ENCODE assay signal across 33 cellular contexts in the genomic region with DNA sequence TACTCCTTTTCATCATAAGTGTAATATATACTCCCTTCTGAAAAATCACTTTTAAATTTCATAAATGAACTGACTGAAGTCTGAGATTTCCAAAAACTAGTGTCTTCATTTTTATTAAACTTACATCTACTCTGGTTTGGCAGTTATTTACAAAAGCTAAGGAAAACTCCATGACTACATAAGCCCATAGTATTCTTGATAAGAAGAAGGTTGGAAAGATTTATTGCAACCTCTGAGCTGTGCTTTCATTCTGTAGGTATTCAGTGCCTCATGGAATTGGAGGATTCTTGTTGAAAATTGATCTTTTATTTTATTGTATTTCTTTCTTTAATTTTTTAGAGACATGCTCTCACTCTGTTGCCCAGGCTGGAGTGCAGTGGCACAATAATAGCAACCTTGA.
"Had no signal": no experiment of that assay in that cellular context is flagged by ENCODE, and none has a peak within 500 bp of the region (broad histone marks: within the 10 kb centered on the region; RNA-seq: fewer than 3 reads in every experiment).

No MANE protein-coding gene starts in this region.

- H3K27me3 Mint-ChIP-seq: activated CD4-positive, alpha-beta memory T cell treated with anti-CD3 and anti-CD28 coated beads for 36 hours; activated CD4-positive, alpha-beta T cell treated with anti-CD3 and anti-CD28 coated beads for 36 hours; activated CD4-positive, alpha-beta T cell treated with anti-CD3 and anti-CD28 coated beads, Interleukin-2, amount 10 ng/mL, durations not matched to agents 24 days and 14 days; activated CD8-positive, alpha-beta memory T cell treated with anti-CD3 and anti-CD28 coated beads, Interleukin-2, amount 10 ng/mL, durations not matched to agents 7 days and 5 days; activated naive CD8-positive, alpha-beta T cell treated with anti-CD3 and anti-CD28 coated beads, Interleukin-2, amount 10 ng/mL, durations not matched to agents 7 days and 5 days; dendritic cell treated with granulocyte-macrophage colony-stimulating factor and Interleukin-4, amounts not matched to agents 40 ng/mL and 50 ng/mL, for 4 days had no signal

- H3K4me3 Mint-ChIP-seq: activated CD4-positive, alpha-beta memory T cell treated with anti-CD3 and anti-CD28 coated beads for 36 hours; activated CD4-positive, alpha-beta T cell treated with anti-CD3 and anti-CD28 coated beads for 36 hours; activated CD4-positive, alpha-beta T cell treated with anti-CD3 and anti-CD28 coated beads, Interleukin-2, amount 10 ng/mL, durations not matched to agents 24 days and 14 days; activated CD8-positive, alpha-beta memory T cell treated with anti-CD3 and anti-CD28 coated beads, Interleukin-2, amount 10 ng/mL, durations not matched to agents 7 days and 5 days; activated CD8-positive, alpha-beta T cell treated with anti-CD3 and anti-CD28 coated beads, Interleukin-2, amount 10 ng/mL, durations not matched to agents 7 days and 5 days; activated naive CD4-positive, alpha-beta T cell treated with anti-CD3 and anti-CD28 coated beads for 36 hours; activated naive CD8-positive, alpha-beta T cell treated with anti-CD3 and anti-CD28 coated beads, Interleukin-2, amount 10 ng/mL, durations not matched to agents 7 days and 5 days; activated T-helper 1 cell treated with anti-CD3 and anti-CD28 coated beads, Interleukin-12 subunit alpha, Interleukin-12 subunit beta, Interleukin-2, Interleukin-4 antibody, amounts not matched to agents 30 ng/mL and 10 ng/mL and 1 ng/mL, durations not matched to agents 14 hours and 24 hours and 36 hours; central memory CD8-positive, alpha-beta T cell; dendritic cell treated with granulocyte-macrophage colony-stimulating factor and Interleukin-4, amounts not matched to agents 40 ng/mL and 50 ng/mL, for 4 days; endodermal cell had no signal

- H3K9me3 Mint-ChIP-seq: activated CD4-positive, alpha-beta memory T cell treated with anti-CD3 and anti-CD28 coated beads for 36 hours; activated CD4-positive, alpha-beta T cell treated with anti-CD3 and anti-CD28 coated beads, Interleukin-2, amount 10 ng/mL, durations not matched to agents 24 days and 14 days; activated naive CD4-positive, alpha-beta T cell treated with anti-CD3 and anti-CD28 coated beads for 36 hours; activated naive CD8-positive, alpha-beta T cell treated with anti-CD3 and anti-CD28 coated beads, Interleukin-2, amount 10 ng/mL, durations not matched to agents 7 days and 5 days; activated T-helper 1 cell treated with anti-CD3 and anti-CD28 coated beads, Interleukin-12 subunit alpha, Interleukin-12 subunit beta, Interleukin-2, Interleukin-4 antibody, amounts not matched to agents 30 ng/mL and 10 ng/mL and 1 ng/mL, durations not matched to agents 14 hours and 24 hours and 36 hours; activated T-helper 2 cell treated with anti-CD3 and anti-CD28 coated beads, Interferon-gamma antibody, Interleukin-2, Interleukin-4, amounts not matched to agents 10 μg/mL and 5 μg/mL and 100 μg/mL, durations not matched to agents 14 hours and 24 hours and 36 hours; central memory CD8-positive, alpha-beta T cell; dendritic cell treated with granulocyte-macrophage colony-stimulating factor and Interleukin-4, amounts not matched to agents 40 ng/mL and 50 ng/mL, for 4 days had no signal

- H3K36me3 ChIP-seq: brain microvascular endothelial cell, gastrocnemius medialis, heart left ventricle had no signal

- H3K27me3 ChIP-seq: brain microvascular endothelial cell, dorsolateral prefrontal cortex, esophagus muscularis mucosa, foreskin keratinocyte, gastrocnemius medialis, heart left ventricle had no signal

- H3K9me3 ChIP-seq: esophagus muscularis mucosa, gastrocnemius medialis, heart left ventricle had no signal

- FAIRE-seq: astrocyte, bronchial epithelial cell had no signal

- H3K4me1 ChIP-seq: foreskin keratinocyte had no signal

- DNase-seq: activated CD4-positive, alpha-beta memory T cell treated with anti-CD3 and anti-CD28 coated beads for 36 hours; activated CD4-positive, alpha-beta T cell treated with anti-CD3 and anti-CD28 coated beads for 36 hours; activated CD4-positive, alpha-beta T cell treated with anti-CD3 and anti-CD28 coated beads, Interleukin-2, amount 10 ng/mL, durations not matched to agents 24 days and 14 days; activated CD4-positive, CD25-positive, alpha-beta regulatory T cell; activated CD4-positive, CD25-positive, alpha-beta regulatory T cell treated with anti-CD3 and anti-CD28 coated beads, Interleukin-2, amount 50 U/mL, for 72 hours; activated CD8-positive, alpha-beta memory T cell treated with anti-CD3 and anti-CD28 coated beads, Interleukin-2, amount 10 ng/mL, durations not matched to agents 7 days and 5 days; activated CD8-positive, alpha-beta memory T cell treated with anti-CD3 and anti-CD28 coated beads, Interleukin-2, amount 50 U/mL, for 4 hours; activated CD8-positive, alpha-beta T cell treated with anti-CD3 and anti-CD28 coated beads, Interleukin-2, amount 10 ng/mL, durations not matched to agents 7 days and 5 days; activated effector memory CD4-positive, alpha-beta T cell treated with anti-CD3 and anti-CD28 coated beads, Interleukin-2, amount 50 U/mL, for 16 hours; activated naive CD4-positive, alpha-beta T cell treated with anti-CD3 and anti-CD28 coated beads for 36 hours; activated naive CD8-positive, alpha-beta T cell treated with anti-CD3 and anti-CD28 coated beads, Interleukin-2, amount 10 ng/mL, durations not matched to agents 7 days and 5 days; activated T-cell treated with anti-CD3 and anti-CD28 coated beads, Interleukin-2, amount 50 U/mL, for 1 hour; activated T-cell treated with anti-CD3 and anti-CD28 coated beads, Interleukin-2, amount 50 U/mL, for 48 hours; amniotic stem cell; anterior cingulate cortex; brain microvascular endothelial cell; dorsolateral prefrontal cortex; effector memory CD4-positive, alpha-beta T cell; endodermal cell; erythroblast; foreskin keratinocyte; gastrocnemius medialis; glutamatergic neuron; heart left ventricle; T-helper 2 cell had no signal

- H3K4me3 ChIP-seq: coronary artery, dorsolateral prefrontal cortex, esophagus muscularis mucosa, gastrocnemius medialis, heart left ventricle had no signal

- ATAC-seq: activated CD4-positive, alpha-beta T cell treated with anti-CD3 and anti-CD28 coated beads for 36 hours; activated CD8-positive, alpha-beta memory T cell treated with anti-CD3 and anti-CD28 coated beads, Interleukin-2, amount 10 ng/mL, durations not matched to agents 7 days and 5 days; activated CD8-positive, alpha-beta T cell treated with anti-CD3 and anti-CD28 coated beads, Interleukin-2, amount 10 ng/mL, durations not matched to agents 7 days and 5 days; foreskin keratinocyte; gastrocnemius medialis; heart left ventricle had no signal

- H3K27ac Mint-ChIP-seq: activated CD4-positive, alpha-beta memory T cell treated with anti-CD3 and anti-CD28 coated beads for 36 hours; activated CD4-positive, alpha-beta T cell treated with anti-CD3 and anti-CD28 coated beads for 36 hours; activated CD4-positive, alpha-beta T cell treated with anti-CD3 and anti-CD28 coated beads, Interleukin-2, amount 10 ng/mL, durations not matched to agents 24 days and 14 days; activated CD8-positive, alpha-beta memory T cell treated with anti-CD3 and anti-CD28 coated beads, Interleukin-2, amount 10 ng/mL, durations not matched to agents 7 days and 5 days; activated CD8-positive, alpha-beta T cell treated with anti-CD3 and anti-CD28 coated beads, Interleukin-2, amount 10 ng/mL, durations not matched to agents 7 days and 5 days; activated naive CD4-positive, alpha-beta T cell treated with anti-CD3 and anti-CD28 coated beads for 36 hours; activated T-helper 1 cell treated with anti-CD3 and anti-CD28 coated beads, Interleukin-12 subunit alpha, Interleukin-12 subunit beta, Interleukin-2, Interleukin-4 antibody, amounts not matched to agents 30 ng/mL and 10 ng/mL and 1 ng/mL, durations not matched to agents 14 hours and 24 hours and 36 hours; activated T-helper 2 cell treated with anti-CD3 and anti-CD28 coated beads, Interferon-gamma antibody, Interleukin-2, Interleukin-4, amounts not matched to agents 10 μg/mL and 5 μg/mL and 100 μg/mL, durations not matched to agents 14 hours and 24 hours and 36 hours; dendritic cell treated with granulocyte-macrophage colony-stimulating factor and Interleukin-4, amounts not matched to agents 40 ng/mL and 50 ng/mL, for 4 days; endodermal cell had no signal

- H3K27ac ChIP-seq: brain microvascular endothelial cell, coronary artery, esophagus muscularis mucosa, foreskin keratinocyte, gastrocnemius medialis, heart left ventricle had no signal
